Comparison of ENCODE assay signal across 8 cellular contexts in the genomic region with DNA sequence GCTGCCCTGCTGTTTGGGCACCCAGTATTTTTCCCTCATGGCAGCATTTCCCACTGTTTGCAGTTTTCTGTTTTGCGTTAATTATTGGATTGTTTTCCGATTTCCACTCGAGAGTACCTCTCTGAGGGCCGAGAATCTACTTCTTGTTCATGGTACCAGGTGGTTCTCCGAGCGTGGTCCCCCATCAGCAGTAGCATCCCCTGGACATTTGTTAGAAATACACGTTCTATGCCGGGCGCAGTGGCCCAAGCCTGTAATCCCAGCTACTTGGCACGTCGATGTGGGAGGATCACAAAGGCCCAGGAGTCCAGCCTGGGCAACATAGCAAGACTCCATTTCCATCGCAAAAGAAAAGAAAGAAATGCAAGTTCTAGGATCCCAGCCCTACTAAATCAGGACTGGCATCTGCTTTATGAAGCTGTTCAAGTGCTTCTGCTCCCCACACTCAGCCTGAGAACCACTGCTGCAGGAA. TPM values are rescaled to one million over a fixed set of nuclear protein-coding genes. Genes with fewer than 3 reads are reported as not detected.
A peak's percentile ranks its signal among the peaks of the same experiment; 100 is the strongest.
DNase-seq lines count a peak whose midpoint lies in the region; ATAC-seq and TF ChIP-seq lines count a peak whose summit lies in the region.

No MANE protein-coding gene starts in this region.

- intact Hi-C loops in natural killer cell (cut with micrococcal nuclease) = no loop called here

- peaks cover 55% of the 10 kb centered on the region for H4K20me1 ChIP-seq in BLaER1

- H3K9me3 ChIP-seq in BLaER1 (no peaks in the 10 kb centered on the region), MG63 (no peaks in the 10 kb centered on the region)

- H3K4me3 Mint-ChIP-seq in natural killer cell = peak overlapping the region; percentile 93

- ATAC-seq in natural killer cell (no peak), GM21447 (IDR thresholded peaks at IDR 0.05; ENCODE audit: unreplicated experiment) (no peak)

- peak overlapping the region; percentile 99 for H3K4me3 ChIP-seq in BLaER1
- peak overlapping the region; percentile 93 for H3K4me3 ChIP-seq in MG63

- no peaks in the 10 kb centered on the region for H3K36me3 Mint-ChIP-seq in natural killer cell

- H3K4me2 ChIP-seq in BLaER1 = peak overlapping the region; percentile 95

- peak overlapping the region; percentile 92 for H3K27ac ChIP-seq in BLaER1

- H3K27me3 ChIP-seq in BLaER1 (no peaks in the 10 kb centered on the region), MG63 (no peaks in the 10 kb centered on the region)

- peaks cover 42% of the 10 kb centered on the region for H3K36me3 ChIP-seq in BLaER1
- H3K36me3 ChIP-seq in MG63 = peaks cover 49% of the 10 kb centered on the region

- peak overlapping the region; percentile 93 for H3K9ac ChIP-seq in BLaER1

- no peaks in the 10 kb centered on the region for H3K27me3 Mint-ChIP-seq in natural killer cell (ENCODE audit: low read depth in 2 of 2)

- H3K4me1 Mint-ChIP-seq in natural killer cell = peaks cover 6 to 19% of the 10 kb centered on the region in 2 donors

- H3K9me3 Mint-ChIP-seq in natural killer cell = no peaks in the 10 kb centered on the region

- TF ChIP-seq CTCF in natural killer cell (IDR thresholded peaks at IDR 0.05) = no peak

- H3K4me1 ChIP-seq in BLaER1 = peaks cover 41% of the 10 kb centered on the region

- no peak for DNase-seq in MG63
- DNase-seq in dermis blood vessel endothelial cell = peak; percentile 28
- DNase-seq in natural killer cell = no peak
- no peak for DNase-seq in effector CD4-positive, alpha-beta T cell
- DNase-seq in ecto neural progenitor cell (ENCODE audit: low spot score) = no peak
- no peak for DNase-seq in NOMO-1 treated with DMSO at 0.1 percent for 48 hours (lab: John Stamatoyannopoulos, UW; ENCODE audit: unreplicated experiment)

- peak overlapping the region; percentile 73 to 88 for H3K27ac Mint-ChIP-seq in natural killer cell

RNA-seq across cellular contexts. Expression of a gene that starts 0.7 kb away (rescaled TPM):
- total RNA-seq in MG63 (2014; rRNA removed; shearing (Covaris generic); ENCODE audit: low replicate concordance) = 72.4 and 109 TPM in 2 replicates
- total RNA-seq in dermis blood vessel endothelial cell (18.4 and 22.7 TPM in 2 replicates), natural killer cell (10 to 100 TPM; 15.7 to 24.6 (median 23.7) TPM)

RNA-seq across cellular contexts. Expression of a gene that starts 14.0 kb away (rescaled TPM):
- total RNA-seq in MG63 (2014; rRNA removed; shearing (Covaris generic); ENCODE audit: low replicate concordance) = 5.5 and 11.1 TPM in 2 replicates
- 6.3 and 8.5 TPM in 2 replicates for total RNA-seq in dermis blood vessel endothelial cell
- 10 to 100 TPM; 18.5 to 23.1 (median 22.7) TPM for total RNA-seq in natural killer cell
